30 cellular contexts compared by ENCODE assay signal in genomic region chr10:10930979-10931743, GRCh38.
DNase-seq lines count a peak whose midpoint lies in the region; ATAC-seq, FAIRE-seq and TF ChIP-seq lines count a peak whose summit lies in the region.
"Had no signal": no experiment of that assay in that cellular context is flagged by ENCODE, and none has a peak within 500 bp of the region (broad histone marks: within the 10 kb centered on the region; RNA-seq: fewer than 3 reads in every experiment).

No MANE protein-coding gene starts in this region.

- peaks cover 1% of the 10 kb centered on the region for H3K27me3 Mint-ChIP-seq in HFFc6 (ENCODE audit: insufficient read depth)

- ATAC-seq in HG03442 (IDR thresholded peaks at IDR 0.05; ENCODE audit: unreplicated experiment) = no peak
- ATAC-seq: activated CD4-positive, alpha-beta T cell treated with anti-CD3 and anti-CD28 coated beads for 36 hours; GM12878; left ventricle myocardium superior; T-helper 17 cell had no signal

- TF ChIP-seq CTCF in D721Med (IDR thresholded peaks at IDR 0.05; ENCODE audit: insufficient read depth, missing control alignments) = peak; percentile 6
- peak; percentile 32; the same call in 1 of the 2 replicates for TF ChIP-seq CTCF in HFFc6 (IDR thresholded peaks at IDR 0.05)
- peak; percentile 37 for TF ChIP-seq CTCF in choroid plexus epithelial cell (conservative IDR thresholded peaks at IDR 0.05; ENCODE audit: low read depth, low read length)

- no peaks in the 10 kb centered on the region for H3K4me1 Mint-ChIP-seq in HFFc6 (ENCODE audit: low read depth)
- H3K4me1 Mint-ChIP-seq: activated CD4-positive, alpha-beta T cell treated with anti-CD3 and anti-CD28 coated beads for 36 hours; naive B cell; T-helper 17 cell had no signal

- no peak for FAIRE-seq in D721Med (lab: Jason Lieb, UNC)
- FAIRE-seq: GM12878 had no signal

- H3K9me3 Mint-ChIP-seq in HFFc6 = no peaks in the 10 kb centered on the region
- H3K9me3 Mint-ChIP-seq: naive B cell had no signal

- H3K4me3 ChIP-seq in choroid plexus epithelial cell (ENCODE audit: low read depth, low read length) = no peak overlapping the region
- H3K4me3 ChIP-seq: BLaER1 treated with 17β-estradiol and CSF1 and Interleukin-3, amounts not matched to agents 10 nM and 100 nM; GM12878; suprapubic skin had no signal

- H3K4me3 Mint-ChIP-seq in HFFc6 = no peak overlapping the region
- H3K4me3 Mint-ChIP-seq: activated CD4-positive, alpha-beta T cell treated with anti-CD3 and anti-CD28 coated beads for 36 hours; naive B cell; T-helper 17 cell had no signal

- DNase-seq in D721Med (ENCODE audit: insufficient read length, low spot score) = no peak
- DNase-seq in HFFc6 = no peak
- no peak for DNase-seq in choroid plexus epithelial cell (ENCODE audit: low read depth)
- DNase-seq in iPS-NIHi7 (ENCODE audit: extremely low spot score) = peak; percentile 57
- no peak for DNase-seq in amniotic stem cell (lab: John Stamatoyannopoulos, UW)
- no peak for DNase-seq in activated CD4-positive, CD25-positive, alpha-beta regulatory T cell treated with anti-CD3 and anti-CD28 coated beads, Interleukin-2, amount 50 U/mL, for 72 hours
- DNase-seq in NCI-H1930 (lab: John Stamatoyannopoulos, UW) = no peak
- DNase-seq: ACHN; activated CD4-positive, alpha-beta T cell treated with anti-CD3 and anti-CD28 coated beads for 36 hours; activated gamma-delta T cell treated with Interleukin-2 at 50 U/mL for 16 hours; activated T-cell treated with anti-CD3 and anti-CD28 coated beads for 4 hours; cerebellar nuclear complex; COR-L47; DMS79 treated with DMSO at 0.1 percent for 48 hours; effector CD4-positive, alpha-beta T cell; foreskin fibroblast; KG1; left ventricle myocardium superior; naive B cell; NCI-H1436; NCI-H345; NCI-H82; SK-N-SH; stimulated activated CD4-positive, alpha-beta T cell treated with anti-CD3 and anti-CD28 coated beads, Interleukin-15, amount 100 ng/mL, for 24 hours; stimulated activated naive CD4-positive, alpha-beta T cell; T-helper 17 cell had no signal

- H3K27ac Mint-ChIP-seq in HFFc6 = no peak overlapping the region
- H3K27ac Mint-ChIP-seq: activated CD4-positive, alpha-beta T cell treated with anti-CD3 and anti-CD28 coated beads for 36 hours; naive B cell; T-helper 17 cell had no signal

- no peaks in the 10 kb centered on the region for H3K36me3 Mint-ChIP-seq in HFFc6 (ENCODE audit: low read depth)
- H3K36me3 Mint-ChIP-seq: naive B cell had no signal
